ENCODE assay signal across 17 cellular contexts in the genomic region with DNA sequence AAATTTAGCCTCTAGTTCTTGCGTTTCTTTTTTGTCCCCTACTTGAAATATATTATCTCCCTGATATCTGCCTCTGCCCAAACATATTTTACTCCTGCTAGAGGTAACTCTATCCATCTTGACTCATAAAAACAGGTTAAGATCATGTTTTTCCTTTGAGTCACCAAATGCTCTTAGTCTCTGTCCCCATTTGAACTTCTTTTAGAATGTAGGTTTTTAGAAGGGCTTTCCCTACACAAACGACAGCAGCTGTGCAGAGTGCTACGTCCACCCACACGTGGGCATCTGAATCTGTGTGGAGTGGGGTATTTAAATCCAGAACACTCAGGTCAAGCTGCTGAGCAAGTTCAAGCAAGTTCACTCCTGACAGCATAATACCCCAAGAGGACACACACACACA. TPM values are rescaled to one million over a fixed set of nuclear protein-coding genes. Genes with fewer than 3 reads are reported as not detected.
DNase-seq lines count a peak whose midpoint lies in the region; ATAC-seq and TF ChIP-seq lines count a peak whose summit lies in the region.
"Had no signal": no experiment of that assay in that cellular context is flagged by ENCODE, and none has a peak within 500 bp of the region (broad histone marks: within the 10 kb centered on the region; RNA-seq: fewer than 3 reads in every experiment).

No MANE protein-coding gene starts in this region.

- no TSS peak for BruUV-seq in Calu3 (replicated peaks; lab: Mats Ljungman, UMichigan)

- H3K36me3 ChIP-seq in effector memory CD4-positive, alpha-beta T cell (ENCODE audit: control insufficient read depth, insufficient read depth, low read length), result no peaks in the 10 kb centered on the region

- H3K36me3 Mint-ChIP-seq in Calu3 (ENCODE audit: insufficient read depth, unreplicated experiment), result no peaks in the 10 kb centered on the region
- H3K36me3 Mint-ChIP-seq: activated CD8-positive, alpha-beta memory T cell treated with anti-CD3 and anti-CD28 coated beads, Interleukin-2, amount 10 ng/mL, durations not matched to agents 7 days and 5 days; brain had no signal

- no peak overlapping the region for H3K27ac ChIP-seq in effector memory CD4-positive, alpha-beta T cell (ENCODE audit: insufficient read depth, low read length, poor library complexity, severe bottlenecking)

- peaks cover 6% of the 10 kb centered on the region for H3K9me3 Mint-ChIP-seq in Calu3 (ENCODE audit: low read depth, unreplicated experiment)

- no peaks in the 10 kb centered on the region for H3K27me3 Mint-ChIP-seq in Calu3 (ENCODE audit: unreplicated experiment)
- H3K27me3 Mint-ChIP-seq: activated CD8-positive, alpha-beta memory T cell treated with anti-CD3 and anti-CD28 coated beads, Interleukin-2, amount 10 ng/mL, durations not matched to agents 7 days and 5 days had no signal

- H3K27me3 ChIP-seq in effector memory CD4-positive, alpha-beta T cell (replicated peaks; ENCODE audit: control insufficient read depth, insufficient read depth, low read length, poor library complexity, severe bottlenecking), result no peaks in the 10 kb centered on the region

- H3K4me3 Mint-ChIP-seq in Calu3 (ENCODE audit: low read depth, unreplicated experiment), result no peak overlapping the region
- H3K4me3 Mint-ChIP-seq: activated CD8-positive, alpha-beta memory T cell treated with anti-CD3 and anti-CD28 coated beads, Interleukin-2, amount 10 ng/mL, durations not matched to agents 7 days and 5 days; brain; nephron progenitor cell; WTC11 had no signal

- intact Hi-C loops in Calu3 (cut with micrococcal nuclease; ENCODE audit: unreplicated experiment), result no loop called here

- H3K4me3 ChIP-seq in HFF-Myc (replicated peaks; ENCODE audit: low read depth, low read length) (no peak overlapping the region), fibroblast of villous mesenchyme (ENCODE audit: low read depth, low read length) (no peak overlapping the region)
- H3K4me3 ChIP-seq in effector memory CD4-positive, alpha-beta T cell (ENCODE audit: insufficient read depth, low read depth, low read length, poor library complexity, severe bottlenecking), result no peak overlapping the region
- H3K4me3 ChIP-seq: lung had no signal

- TF ChIP-seq CTCF in HFF-Myc (IDR thresholded peaks at IDR 0.05; ENCODE audit: low read depth, low read length, missing control alignments), result no peak
- TF ChIP-seq CTCF in fibroblast of villous mesenchyme (IDR thresholded peaks at IDR 0.05; ENCODE audit: insufficient read depth, low read depth, low read length), result no peak
- no peak for TF ChIP-seq CTCF in Calu3 (IDR thresholded peaks at IDR 0.05; ENCODE audit: unreplicated experiment)

- ATAC-seq in GM18519 (IDR thresholded peaks at IDR 0.05; ENCODE audit: low FRiP score, unreplicated experiment), result no peak
- ATAC-seq: activated CD8-positive, alpha-beta memory T cell treated with anti-CD3 and anti-CD28 coated beads, Interleukin-2, amount 10 ng/mL, durations not matched to agents 7 days and 5 days; Panc1; WTC11 had no signal

- no peaks in the 10 kb centered on the region for H3K9me3 ChIP-seq in effector memory CD4-positive, alpha-beta T cell (ENCODE audit: control insufficient read depth, low read length)

- no peaks in the 10 kb centered on the region for H3K4me1 ChIP-seq in effector memory CD4-positive, alpha-beta T cell (ENCODE audit: control insufficient read depth, insufficient read depth, low read length, poor library complexity, severe bottlenecking)

- DNase-seq in HFF-Myc (ENCODE audit: extremely low read depth, low read depth) (peak; percentile 11), SW480 (ENCODE audit: low spot score) (peak; percentile 12), fibroblast of villous mesenchyme (ENCODE audit: low read depth) (peak; percentile 7), smooth muscle cell of the brain vasculature (ENCODE audit: low read depth, low spot score) (peak; percentile 21), Calu3 (no peak)
- DNase-seq in effector memory CD4-positive, alpha-beta T cell, result no peak
- no peak for DNase-seq in activated naive CD4-positive, alpha-beta T cell treated with anti-CD3 and anti-CD28 coated beads, Interleukin-2, amount 50 U/mL, for 16 hours
- DNase-seq: activated CD8-positive, alpha-beta memory T cell treated with anti-CD3 and anti-CD28 coated beads, Interleukin-2, amount 10 ng/mL, durations not matched to agents 7 days and 5 days; NCI-H2029; NCI-H69; nephron progenitor cell; T-helper 1 cell had no signal

- CTCF ChIA-PET in Calu3 (lab: Charles Lee), result no interaction called here

- H3K27ac Mint-ChIP-seq in Calu3 (ENCODE audit: unreplicated experiment), result no peak overlapping the region
- H3K27ac Mint-ChIP-seq: activated CD8-positive, alpha-beta memory T cell treated with anti-CD3 and anti-CD28 coated beads, Interleukin-2, amount 10 ng/mL, durations not matched to agents 7 days and 5 days; brain; nephron progenitor cell; WTC11 had no signal

- H3K4me1 Mint-ChIP-seq in Calu3 (ENCODE audit: low read depth, unreplicated experiment), result no peaks in the 10 kb centered on the region
- H3K4me1 Mint-ChIP-seq: activated CD8-positive, alpha-beta memory T cell treated with anti-CD3 and anti-CD28 coated beads, Interleukin-2, amount 10 ng/mL, durations not matched to agents 7 days and 5 days; brain had no signal

RNA-seq across cellular contexts. Expression of a gene that starts 2.2 kb away (rescaled TPM):
- not detected in 2 replicates for total RNA-seq in fibroblast of villous mesenchyme
- total RNA-seq in Calu3 (2022), result 1.2 and 1.5 TPM in 2 replicates
- total RNA-seq: WTC11 had no signal

Comparison
In these comparisons a context has a peak if more than half of its experiments do, and no peak if none do; other contexts are left out.
1. DNase-seq: peak in HFF-Myc (single experiment), SW480 (single experiment), fibroblast of villous mesenchyme (single experiment) and smooth muscle cell of the brain vasculature (single experiment); none in Calu3 (single experiment), effector memory CD4-positive, alpha-beta T cell (0 of 3) and activated naive CD4-positive, alpha-beta T cell treated with anti-CD3 and anti-CD28 coated beads, Interleukin-2, amount 50 U/mL, for 16 hours (single experiment).